Comparison of ENCODE assay signal across 16 cellular contexts in the genomic region with DNA sequence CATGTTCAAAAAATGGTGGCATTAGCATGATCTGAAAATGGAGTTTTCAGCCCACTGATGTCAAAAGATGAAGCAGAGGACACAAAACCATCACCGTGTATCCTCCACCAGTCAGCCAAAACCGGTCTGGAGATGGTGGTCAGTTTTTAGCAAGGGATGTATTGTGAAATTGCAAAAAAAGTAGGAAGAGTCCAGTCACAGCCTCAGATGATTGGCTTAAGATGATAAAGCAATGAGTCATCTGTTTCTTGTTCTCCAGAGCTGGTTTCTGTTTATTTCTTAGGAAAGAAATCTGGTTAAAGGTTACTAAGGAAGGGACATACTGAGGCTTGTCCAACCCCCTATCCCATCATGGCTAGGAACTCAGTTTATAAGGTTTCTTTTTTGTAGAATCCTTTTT. TPM values are rescaled to one million over a fixed set of nuclear protein-coding genes. Genes with fewer than 3 reads are reported as not detected.
DNase-seq lines count a peak whose midpoint lies in the region; ATAC-seq, FAIRE-seq and TF ChIP-seq lines count a peak whose summit lies in the region.
"Had no signal": no experiment of that assay in that cellular context is flagged by ENCODE, and none has a peak within 500 bp of the region (broad histone marks: within the 10 kb centered on the region; RNA-seq: fewer than 3 reads in every experiment).

No MANE protein-coding gene starts in this region.

- H3K27me3 ChIP-seq in hepatocyte (no peaks in the 10 kb centered on the region), spleen (replicated peaks in 1 of 7) (no peaks in the 10 kb centered on the region)
- H3K27me3 ChIP-seq: tibial nerve had no signal

- H3K4me2 ChIP-seq in hepatocyte = no peak overlapping the region

- no peak overlapping the region for H2AFZ ChIP-seq in hepatocyte

- H3K79me2 ChIP-seq in hepatocyte = no peaks in the 10 kb centered on the region

- H3K9me2 ChIP-seq in hepatocyte (replicated peaks; ENCODE audit: insufficient read depth) = no peaks in the 10 kb centered on the region

- H3K9me3 ChIP-seq in hepatocyte (ENCODE audit: low read depth) (no peaks in the 10 kb centered on the region), spleen (peaks cover 0 to 24% (median 11%) of the 10 kb centered on the region in 8 donors)

- FAIRE-seq in RCC 7860 (lab: Jason Lieb, UNC) (no peak), urothelium cell line (lab: Jason Lieb, UNC) (no peak)
- FAIRE-seq: GM12878 had no signal

- H3K36me3 ChIP-seq in hepatocyte (replicated peaks; ENCODE audit: insufficient read depth, low read depth) = no peaks in the 10 kb centered on the region
- no peaks in the 10 kb centered on the region for H3K36me3 ChIP-seq in spleen
- H3K36me3 ChIP-seq: tibial nerve had no signal

- H4K20me1 ChIP-seq in hepatocyte (ENCODE audit: insufficient read depth, poor library complexity, severe bottlenecking) = no peaks in the 10 kb centered on the region

- intact Hi-C loops in Right ventricle myocardium inferior (cut with DNase I) = no loop called here
- intact Hi-C loops in cardiac septum (cut with DNase I) = loop anchor here (5.0 kb wide), 1 partner anchor 840 kb away; no protein-coding TSS in a partner anchor
- intact Hi-C loops in spleen (cut with DNase I; ENCODE audit: low total_unique reads) = no loop called here

- no peak for TF ChIP-seq CTCF in fibroblast of mammary gland (conservative IDR thresholded peaks at IDR 0.05; ENCODE audit: control insufficient read depth, insufficient read depth, low read depth, low read length)
- TF ChIP-seq CTCF in hepatocyte (IDR thresholded peaks at IDR 0.05; ENCODE audit: poor library complexity) = no peak
- no peak for TF ChIP-seq CTCF in spleen (IDR thresholded peaks at IDR 0.05 in 8 of 11, conservative IDR thresholded peaks at IDR 0.05 in 3 of 11)

- no peak overlapping the region for H3K4me3 ChIP-seq in fibroblast of mammary gland (ENCODE audit: control insufficient read depth, low read depth, low read length)
- H3K4me3 ChIP-seq in hepatocyte = no peak overlapping the region
- H3K4me3 ChIP-seq in spleen = no peak overlapping the region
- H3K4me3 ChIP-seq: GM12878, tibial nerve had no signal

- no peak for TF ChIP-seq POLR2A in spleen (IDR thresholded peaks at IDR 0.05)

- no peaks in the 10 kb centered on the region for H3K4me1 ChIP-seq in hepatocyte (ENCODE audit: insufficient read depth)
- no peaks in the 10 kb centered on the region for H3K4me1 ChIP-seq in spleen
- H3K4me1 ChIP-seq: tibial nerve had no signal

- no peak for DNase-seq in Right ventricle myocardium inferior (ENCODE audit: missing footprints)
- no peak for DNase-seq in cardiac septum (ENCODE audit: low spot score)
- peak; percentile 56 for DNase-seq in RCC 7860 (ENCODE audit: low spot score)
- peak; percentile 97 for DNase-seq in fibroblast of mammary gland (ENCODE audit: low read depth)
- peak; percentile 11 for DNase-seq in urothelium cell line (ENCODE audit: low spot score)
- no peak for DNase-seq in hepatocyte (ENCODE audit: low spot score)
- no peak for DNase-seq in spleen
- DNase-seq: activated CD4-positive, alpha-beta memory T cell treated with anti-CD3 and anti-CD28 coated beads, Interleukin-2, amount 10 ng/mL, durations not matched to agents 7 days and 5 days; hypothalamus; naive thymus-derived CD8-positive, alpha-beta T cell; NCI-H1105 treated with DMSO at 0.1 percent for 48 hours; SHP77 treated with DMSO at 0.1 percent for 48 hours; stimulated activated CD4-positive, alpha-beta T cell treated with anti-CD3 and anti-CD28 coated beads, Interleukin-4, amount 100 ng/mL, for 1 hour had no signal

- WGBS in hepatocyte (ENCODE audit: low lambda C conversion rate, missing lambda C conversion rate) = 84% methylated on average over 2 of the region's 2 CpGs
- 70 to 85% (median 76%) methylated on average over 2 of the region's 2 CpGs for WGBS in spleen, 5 donors

- no peak overlapping the region for H3K27ac ChIP-seq in hepatocyte
- no peak overlapping the region for H3K27ac ChIP-seq in spleen
- H3K27ac ChIP-seq: tibial nerve had no signal

- ATAC-seq in Right ventricle myocardium inferior = peak; percentile 34
- no peak for ATAC-seq in HG03175 (IDR thresholded peaks at IDR 0.05; ENCODE audit: unreplicated experiment)
- ATAC-seq: GM12878; naive thymus-derived CD8-positive, alpha-beta T cell had no signal

RNA-seq across cellular contexts. Expression of a gene that starts 47.8 kb away (rescaled TPM):
- total RNA-seq in Right ventricle myocardium inferior = 0.22 TPM
- not detected for total RNA-seq in cardiac septum
- 27.5 and 37.3 TPM in 2 replicates for total RNA-seq in hepatocyte
- polyA plus RNA-seq in hepatocyte = 9.0 and 10.7 TPM in 2 replicates
- 1 to 10 TPM; 1.1 to 5.6 (median 2.6) TPM for total RNA-seq in spleen
- 1 to 10 TPM in 2 of 3 donors, under 1 TPM in 1; 0.63 to 4.0 (median 1.4) TPM for polyA plus RNA-seq in spleen
- total RNA-seq: naive thymus-derived CD8-positive, alpha-beta T cell had no signal

Comparison
In these comparisons a context has a peak if more than half of its experiments do, and no peak if none do; other contexts are left out.
1. DNase-seq: peak in RCC 7860 (single experiment), fibroblast of mammary gland (single experiment) and urothelium cell line (single experiment); none in Right ventricle myocardium inferior (single experiment), cardiac septum (single experiment), hepatocyte (single experiment) and spleen (single experiment).